In genomic region chr1:179040175-179040551, GRCh38 we compare ENCODE assay signal across 2 cellular contexts.
TF ChIP-seq lines count a peak whose summit lies in the region.

No MANE protein-coding gene starts in this region.

TF ChIP-seq in K562, 482 proteins besides CTCF, POLR2A, EP300 and RAD21 (continues in another document):
- 0 out of 2 replicates have a peak, but pooled peaks have one; percentile 1 for TF ChIP-seq ZBTB17 (CRISPR knock-in tag; IDR thresholded peaks at IDR 0.05)
- 0 out of 2 replicates have a peak, but pooled peaks have one; percentile 19 for TF ChIP-seq ZNF583 (CRISPR knock-in tag; IDR thresholded peaks at IDR 0.05)
- peak; percentile 31; the same call in 1 of the 2 replicates for TF ChIP-seq POLR2G (IDR thresholded peaks at IDR 0.05; ENCODE audit: low read depth, low read length)
- TF ChIP-seq VEZF1 (CRISPR knock-in tag; IDR thresholded peaks at IDR 0.05) = peak; percentile 2; the same call in 1 of the 2 replicates
- TF ChIP-seq HBP1 (CRISPR knock-in tag; IDR thresholded peaks at IDR 0.05) = 0 out of 2 replicates have a peak, but pooled peaks have one; percentile 27
- 0 out of 2 replicates have a peak, but pooled peaks have one; percentile 16 for TF ChIP-seq ZBTB7A (IDR thresholded peaks at IDR 0.05; ENCODE audit: borderline replicate concordance, control insufficient read depth, low read depth, low read length)
- 0 out of 6 replicates have a peak, but pooled peaks of 1 of the 3 experiments have one; percentile 35 for TF ChIP-seq ZBTB11 (CRISPR knock-in tag; IDR thresholded peaks at IDR 0.05)
- TF ChIP-seq ZBTB33 (CRISPR knock-in tag; IDR thresholded peaks at IDR 0.05) = 0 out of 2 replicates have a peak, but pooled peaks have one; percentile 20
- peak; percentile 42; the same call in 1 of the 2 replicates for TF ChIP-seq ZBTB34 (CRISPR knock-in tag; IDR thresholded peaks at IDR 0.05)
- 0 out of 2 replicates have a peak, but pooled peaks have one; percentile 18 for TF ChIP-seq ELF4 (CRISPR knock-in tag; IDR thresholded peaks at IDR 0.05)
- 0 out of 2 replicates have a peak, but pooled peaks have one; percentile 33 for TF ChIP-seq SMAD4 (CRISPR knock-in tag; conservative IDR thresholded peaks at IDR 0.05)

TF ChIP-seq in HepG2, 621 proteins besides CTCF, POLR2A, EP300 and RAD21:
- 0 out of 2 replicates have a peak, but pooled peaks have one; percentile 14 for TF ChIP-seq GABPB1 (CRISPR knock-in tag; IDR thresholded peaks at IDR 0.05)
